ENCODE assay signal across 1 cellular context in the genomic region with DNA sequence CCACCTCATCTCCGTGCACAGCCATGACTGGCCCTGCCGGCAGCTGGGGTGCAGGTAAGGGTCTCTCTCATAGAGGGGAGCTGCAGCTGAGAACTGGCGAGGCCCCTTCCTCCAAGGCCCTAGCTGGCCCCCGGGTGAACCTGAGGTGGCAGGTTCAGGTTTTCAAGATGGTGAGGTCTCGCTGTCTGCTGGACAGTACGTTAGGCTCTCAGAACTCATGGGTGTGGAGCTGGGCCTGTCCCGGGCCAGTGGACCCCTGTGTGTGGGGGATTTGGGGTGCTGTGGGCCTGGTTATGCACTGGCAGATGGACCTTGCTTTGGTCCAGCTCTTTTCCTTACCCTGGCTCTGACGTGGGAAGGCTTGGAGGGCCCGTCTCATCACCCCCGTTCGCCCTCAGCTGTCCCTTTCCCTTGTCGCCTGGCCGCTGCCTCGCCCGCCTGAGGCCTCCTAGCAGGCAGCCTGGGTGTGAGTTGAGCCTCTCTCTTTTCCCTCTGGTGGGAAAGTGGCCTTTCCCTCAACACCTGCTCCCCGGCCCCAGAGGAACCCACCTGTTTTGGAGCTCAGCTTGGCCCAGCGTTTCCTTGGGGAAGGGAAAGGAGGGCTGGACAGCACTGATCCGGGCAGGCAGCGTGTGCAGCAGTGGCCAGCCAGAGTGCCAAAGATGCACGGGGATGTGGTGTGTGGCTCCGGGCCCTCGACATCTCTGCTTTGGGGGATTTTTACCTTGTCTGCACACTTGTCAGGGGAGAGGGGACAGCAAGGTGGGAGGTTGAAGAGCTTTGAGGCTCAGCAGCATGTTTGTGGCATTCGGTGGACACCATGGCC.
TF ChIP-seq lines count a peak whose summit lies in the region.

No MANE protein-coding gene starts in this region.

TF ChIP-seq in HepG2, 621 proteins besides CTCF, POLR2A, EP300 and RAD21:
- TF ChIP-seq ZC3H13 (CRISPR knock-in tag; IDR thresholded peaks at IDR 0.05) = 0 out of 2 replicates have a peak, but pooled peaks have one; percentile 26
- peak; percentile 52; the same call in 1 of the 2 replicates for TF ChIP-seq KDM2A (CRISPR knock-in tag; IDR thresholded peaks at IDR 0.05; ENCODE audit: borderline replicate concordance, low read depth)
- no peak for TF ChIP-seq ZSCAN30 (CRISPR knock-in tag; IDR thresholded peaks at IDR 0.05)
- peak; percentile 66 for TF ChIP-seq AGO2 (optimal IDR thresholded peaks at IDR 0.05; ENCODE audit: low read depth, low read length)
- 0 out of 2 replicates have a peak, but pooled peaks have one; percentile 13 for TF ChIP-seq POLR2G (IDR thresholded peaks at IDR 0.05; ENCODE audit: low read depth, low read length)
